In the genomic region with DNA sequence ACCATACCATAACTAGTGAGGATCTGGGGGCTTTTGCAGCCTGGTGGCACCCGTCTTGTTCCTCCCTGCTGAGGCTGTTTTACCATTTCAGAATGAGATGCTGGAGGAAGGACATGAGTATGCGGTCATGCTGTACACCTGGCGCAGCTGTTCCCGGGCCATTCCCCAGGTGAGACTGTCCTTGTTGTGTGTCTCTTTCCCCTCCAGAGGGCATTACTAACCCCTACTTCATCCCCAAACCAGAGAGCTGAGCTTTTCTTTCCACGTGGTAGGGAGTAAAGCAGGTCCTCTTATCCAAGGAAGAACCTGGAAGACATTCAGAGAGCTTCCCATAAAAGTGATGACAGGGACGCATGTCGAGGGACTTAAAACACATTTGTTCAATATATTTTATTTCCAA, we compare ENCODE assay signal across 12 cellular contexts. TPM values are rescaled to one million over a fixed set of nuclear protein-coding genes. Genes with fewer than 3 reads are reported as not detected.
DNase-seq lines count a peak whose midpoint lies in the region; ATAC-seq and TF ChIP-seq lines count a peak whose summit lies in the region.
"Had no signal": no experiment of that assay in that cellular context is flagged by ENCODE, and none has a peak within 500 bp of the region (broad histone marks: within the 10 kb centered on the region; RNA-seq: fewer than 3 reads in every experiment).

No MANE protein-coding gene starts in this region.

- no peaks in the 10 kb centered on the region for H3K4me1 ChIP-seq in neural progenitor cell
- peaks cover 17% of the 10 kb centered on the region for H3K4me1 ChIP-seq in osteoblast (ENCODE audit: insufficient read depth, low read length)
- H3K4me1 ChIP-seq: prostate gland had no signal

- no peaks in the 10 kb centered on the region for H3K9me3 Mint-ChIP-seq in activated CD8-positive, alpha-beta memory T cell treated with anti-CD3 and anti-CD28 coated beads, Interleukin-2, amount 10 ng/mL, durations not matched to agents 7 days and 5 days (ENCODE audit: low read depth)
- H3K9me3 Mint-ChIP-seq in activated T-helper 1 cell treated with anti-CD3 and anti-CD28 coated beads, Interleukin-12 subunit alpha, Interleukin-12 subunit beta, Interleukin-2, Interleukin-4 antibody, amounts not matched to agents 30 ng/mL and 10 ng/mL and 1 ng/mL, durations not matched to agents 14 hours and 24 hours and 36 hours: no peaks in the 10 kb centered on the region
- no peaks in the 10 kb centered on the region for H3K9me3 Mint-ChIP-seq in neural progenitor cell

- intact Hi-C loops in activated T-helper 1 cell treated with anti-CD3 and anti-CD28 coated beads, Interleukin-12 subunit alpha, Interleukin-12 subunit beta, Interleukin-2, Interleukin-4 antibody, amounts not matched to agents 30 ng/mL and 10 ng/mL and 1 ng/mL, durations not matched to agents 14 hours and 24 hours and 36 hours (cut with micrococcal nuclease): no loop called here

- H3K36me3 ChIP-seq in neural progenitor cell (no peaks in the 10 kb centered on the region), osteoblast (ENCODE audit: insufficient read depth, low read length) (no peaks in the 10 kb centered on the region)
- H3K36me3 ChIP-seq: prostate gland had no signal

- H3K27ac ChIP-seq in neural progenitor cell (no peak overlapping the region), osteoblast (ENCODE audit: low read depth, low read length) (no peak overlapping the region)
- H3K27ac ChIP-seq: PC-9, prostate gland had no signal

- CTCF ChIA-PET in activated CD8-positive, alpha-beta memory T cell treated with anti-CD3 and anti-CD28 coated beads, Interleukin-2, amount 10 ng/mL, durations not matched to agents 7 days and 5 days (lab: Charles Lee): interaction anchor here (0.9 kb wide), 1 partner anchor 145 kb away, joined by 3 read pairs; no protein-coding TSS in a partner anchor

- H3F3A ChIP-seq in neural progenitor cell (ENCODE audit: low read depth): no peaks in the 10 kb centered on the region

- no peaks in the 10 kb centered on the region for H3K27me3 ChIP-seq in neural progenitor cell
- H3K27me3 ChIP-seq in osteoblast (ENCODE audit: insufficient read depth, low read length): no peaks in the 10 kb centered on the region

- H3K9ac ChIP-seq in neural progenitor cell: no peak overlapping the region

- H4K20me1 ChIP-seq in neural progenitor cell (ENCODE audit: low read depth): no peaks in the 10 kb centered on the region
- H4K20me1 ChIP-seq in osteoblast (ENCODE audit: insufficient read depth, low read length): no peaks in the 10 kb centered on the region

- H3K4me1 Mint-ChIP-seq in activated CD8-positive, alpha-beta memory T cell treated with anti-CD3 and anti-CD28 coated beads, Interleukin-2, amount 10 ng/mL, durations not matched to agents 7 days and 5 days: peaks cover 39% of the 10 kb centered on the region
- peaks cover 50% of the 10 kb centered on the region for H3K4me1 Mint-ChIP-seq in activated T-helper 1 cell treated with anti-CD3 and anti-CD28 coated beads, Interleukin-12 subunit alpha, Interleukin-12 subunit beta, Interleukin-2, Interleukin-4 antibody, amounts not matched to agents 30 ng/mL and 10 ng/mL and 1 ng/mL, durations not matched to agents 14 hours and 24 hours and 36 hours (ENCODE audit: low read depth)
- H3K4me1 Mint-ChIP-seq in neural progenitor cell: no peaks in the 10 kb centered on the region

- no peaks in the 10 kb centered on the region for H3K9me3 ChIP-seq in neural progenitor cell (ENCODE audit: low read depth)
- H3K9me3 ChIP-seq in osteoblast (ENCODE audit: low read depth, low read length): no peaks in the 10 kb centered on the region
- H3K9me3 ChIP-seq: prostate gland had no signal

- peak; percentile 7 for TF ChIP-seq CTCF in neural progenitor cell (IDR thresholded peaks at IDR 0.05)
- no peak for TF ChIP-seq CTCF in osteoblast (IDR thresholded peaks at IDR 0.05; ENCODE audit: extremely low read depth, low read depth, low read length)

- H3K27ac Mint-ChIP-seq in activated CD8-positive, alpha-beta memory T cell treated with anti-CD3 and anti-CD28 coated beads, Interleukin-2, amount 10 ng/mL, durations not matched to agents 7 days and 5 days: no peak overlapping the region
- peak overlapping the region; percentile 46 for H3K27ac Mint-ChIP-seq in activated T-helper 1 cell treated with anti-CD3 and anti-CD28 coated beads, Interleukin-12 subunit alpha, Interleukin-12 subunit beta, Interleukin-2, Interleukin-4 antibody, amounts not matched to agents 30 ng/mL and 10 ng/mL and 1 ng/mL, durations not matched to agents 14 hours and 24 hours and 36 hours
- no peak overlapping the region for H3K27ac Mint-ChIP-seq in neural progenitor cell

- peak; percentile 53 for DNase-seq in activated CD8-positive, alpha-beta memory T cell treated with anti-CD3 and anti-CD28 coated beads for 24 hours
- no peak for DNase-seq in activated CD8-positive, alpha-beta memory T cell treated with anti-CD3 and anti-CD28 coated beads, Interleukin-2, amount 10 ng/mL, durations not matched to agents 7 days and 5 days
- DNase-seq in NCI-H1417 (lab: John Stamatoyannopoulos, UW): peak in 2 of 3 experiments; percentile 55 to 80
- DNase-seq in activated T-helper 1 cell treated with anti-CD3 and anti-CD28 coated beads, Interleukin-12 subunit alpha, Interleukin-12 subunit beta, Interleukin-2, Interleukin-4 antibody, amounts not matched to agents 30 ng/mL and 10 ng/mL and 1 ng/mL, durations not matched to agents 14 hours and 24 hours and 36 hours (ENCODE audit: low spot score): no peak
- no peak for DNase-seq in neural progenitor cell (ENCODE audit: low spot score)
- no peak for DNase-seq in activated effector memory CD4-positive, alpha-beta T cell treated with Interleukin-2 at 50 U/mL for 16 hours
- DNase-seq in osteoblast (ENCODE audit: insufficient read length, low spot score, missing footprints): no peak
- DNase-seq: aorta, NCI-H187, PC-9 had no signal

- H3K79me2 ChIP-seq in neural progenitor cell (ENCODE audit: low read depth) (no peaks in the 10 kb centered on the region), osteoblast (ENCODE audit: insufficient read depth, low read length) (no peaks in the 10 kb centered on the region)

- ATAC-seq in activated CD8-positive, alpha-beta memory T cell treated with anti-CD3 and anti-CD28 coated beads, Interleukin-2, amount 10 ng/mL, durations not matched to agents 7 days and 5 days: no peak
- no peak for ATAC-seq in HG02973 (IDR thresholded peaks at IDR 0.05; ENCODE audit: unreplicated experiment)

- H3K4me3 Mint-ChIP-seq in activated CD8-positive, alpha-beta memory T cell treated with anti-CD3 and anti-CD28 coated beads, Interleukin-2, amount 10 ng/mL, durations not matched to agents 7 days and 5 days: no peak overlapping the region
- no peak overlapping the region for H3K4me3 Mint-ChIP-seq in activated T-helper 1 cell treated with anti-CD3 and anti-CD28 coated beads, Interleukin-12 subunit alpha, Interleukin-12 subunit beta, Interleukin-2, Interleukin-4 antibody, amounts not matched to agents 30 ng/mL and 10 ng/mL and 1 ng/mL, durations not matched to agents 14 hours and 24 hours and 36 hours
- no peak overlapping the region for H3K4me3 Mint-ChIP-seq in neural progenitor cell

- H3K4me2 ChIP-seq in neural progenitor cell: no peak overlapping the region
- H3K4me2 ChIP-seq in osteoblast (ENCODE audit: insufficient read depth, low read length): no peak overlapping the region
- H3K4me2 ChIP-seq: PC-9 had no signal

- H3K27me3 Mint-ChIP-seq in activated CD8-positive, alpha-beta memory T cell treated with anti-CD3 and anti-CD28 coated beads, Interleukin-2, amount 10 ng/mL, durations not matched to agents 7 days and 5 days: no peaks in the 10 kb centered on the region
- no peaks in the 10 kb centered on the region for H3K27me3 Mint-ChIP-seq in activated T-helper 1 cell treated with anti-CD3 and anti-CD28 coated beads, Interleukin-12 subunit alpha, Interleukin-12 subunit beta, Interleukin-2, Interleukin-4 antibody, amounts not matched to agents 30 ng/mL and 10 ng/mL and 1 ng/mL, durations not matched to agents 14 hours and 24 hours and 36 hours (ENCODE audit: insufficient read depth)
- peaks cover 2% of the 10 kb centered on the region for H3K27me3 Mint-ChIP-seq in neural progenitor cell (ENCODE audit: insufficient read depth, low read depth)

- peaks cover 77% of the 10 kb centered on the region for H3K36me3 Mint-ChIP-seq in activated CD8-positive, alpha-beta memory T cell treated with anti-CD3 and anti-CD28 coated beads, Interleukin-2, amount 10 ng/mL, durations not matched to agents 7 days and 5 days
- peaks cover 63% of the 10 kb centered on the region for H3K36me3 Mint-ChIP-seq in activated T-helper 1 cell treated with anti-CD3 and anti-CD28 coated beads, Interleukin-12 subunit alpha, Interleukin-12 subunit beta, Interleukin-2, Interleukin-4 antibody, amounts not matched to agents 30 ng/mL and 10 ng/mL and 1 ng/mL, durations not matched to agents 14 hours and 24 hours and 36 hours (ENCODE audit: low read depth)
- peaks cover 27% of the 10 kb centered on the region for H3K36me3 Mint-ChIP-seq in neural progenitor cell

- H2AFZ ChIP-seq in neural progenitor cell (replicated peaks) (no peak overlapping the region), osteoblast (ENCODE audit: low read length) (no peak overlapping the region)
- H2AFZ ChIP-seq: PC-9 had no signal

- H3K4me3 ChIP-seq in neural progenitor cell (no peak overlapping the region), osteoblast (ENCODE audit: insufficient read depth, low read length) (no peak overlapping the region)
- H3K4me3 ChIP-seq: PC-9, prostate gland had no signal

RNA-seq across cellular contexts. Expression of a gene that starts 28.8 kb away (rescaled TPM):
- total RNA-seq in activated CD8-positive, alpha-beta memory T cell treated with anti-CD3 and anti-CD28 coated beads, Interleukin-2, amount 10 ng/mL, durations not matched to agents 7 days and 5 days: 100 to 1,000 TPM; 382 to 438 TPM
- total RNA-seq in activated T-helper 1 cell treated with anti-CD3 and anti-CD28 coated beads, Interleukin-12 subunit alpha, Interleukin-12 subunit beta, Interleukin-2, Interleukin-4 antibody, amounts not matched to agents 30 ng/mL and 10 ng/mL and 1 ng/mL, durations not matched to agents 14 hours and 24 hours and 36 hours: 173 and 175 TPM in 2 replicates
- 70.2 and 125 TPM in 2 replicates for total RNA-seq in neural progenitor cell (ENCODE audit: low replicate concordance)
- total RNA-seq in osteoblast: 4.7 and 6.5 TPM in 2 replicates
- total RNA-seq: PC-9 had no signal

Comparison
In these comparisons a context has a peak if more than half of its experiments do, and no peak if none do; other contexts are left out.
1. DNase-seq: peak in activated CD8-positive, alpha-beta memory T cell treated with anti-CD3 and anti-CD28 coated beads for 24 hours (single experiment) and NCI-H1417 (2 of 3); none in activated CD8-positive, alpha-beta memory T cell treated with anti-CD3 and anti-CD28 coated beads, Interleukin-2, amount 10 ng/mL, durations not matched to agents 7 days and 5 days (single experiment), activated T-helper 1 cell treated with anti-CD3 and anti-CD28 coated beads, Interleukin-12 subunit alpha, Interleukin-12 subunit beta, Interleukin-2, Interleukin-4 antibody, amounts not matched to agents 30 ng/mL and 10 ng/mL and 1 ng/mL, durations not matched to agents 14 hours and 24 hours and 36 hours (single experiment), neural progenitor cell (single experiment), activated effector memory CD4-positive, alpha-beta T cell treated with Interleukin-2 at 50 U/mL for 16 hours (single experiment) and osteoblast (single experiment).